Comparison of ENCODE assay signal across 26 cellular contexts in genomic region chr10:84798333-84798732, GRCh38.
"Had no signal": no experiment of that assay in that cellular context is flagged by ENCODE, and none has a peak within 500 bp of the region (broad histone marks: within the 10 kb centered on the region; RNA-seq: fewer than 3 reads in every experiment).

No MANE protein-coding gene starts in this region.

- DNase-seq: activated CD4-positive, alpha-beta T cell treated with anti-CD3 and anti-CD28 coated beads, Interleukin-2, amount 50 U/mL, for 1 hour; activated CD4-positive, CD25-positive, alpha-beta regulatory T cell; activated CD8-positive, alpha-beta memory T cell treated with anti-CD3 and anti-CD28 coated beads, Interleukin-2, amount 50 U/mL, for 4 hours; activated CD8-positive, alpha-beta T cell treated with anti-CD3 and anti-CD28 coated beads for 36 hours; activated gamma-delta T cell treated with Interleukin-2 at 50 U/mL for 16 hours; activated naive CD4-positive, alpha-beta T cell treated with anti-CD3 and anti-CD28 coated beads, Interleukin-2, amount 10 ng/mL, durations not matched to agents 7 days and 5 days; activated naive CD8-positive, alpha-beta T cell treated with anti-CD3 and anti-CD28 coated beads, Interleukin-2, amount 10 ng/mL, durations not matched to agents 7 days and 5 days; activated T-cell treated with anti-CD3 and anti-CD28 coated beads, Interleukin-2, amount 50 U/mL, for 72 hours; adrenal gland; anterior cingulate cortex; cerebellar nuclear complex; IMR-90; Kasumi-1; KBM-7; NCI-H1694; NCI-H2029; NCI-H226; NCI-H510A treated with DMSO at 0.1 percent for 48 hours; NCI-H69; RPMI8226; SJCRH30; SK-N-SH; T-helper 1 cell had no signal

- ATAC-seq: activated CD8-positive, alpha-beta T cell treated with anti-CD3 and anti-CD28 coated beads for 36 hours; activated T-cell treated with anti-CD3 and anti-CD28 coated beads, Interleukin-2, amount 50 U/mL, for 72 hours; Panc1; Right ventricle myocardium inferior had no signal

- H3K27ac ChIP-seq: adrenal gland, SJCRH30, VCaP had no signal

- H3K27me3 ChIP-seq: adrenal gland, SJCRH30 had no signal

- H3K9me2 ChIP-seq: SK-N-SH had no signal

- H3K4me3 ChIP-seq: adrenal gland, SJCRH30 had no signal

- H3K4me2 ChIP-seq: SK-N-SH had no signal

- H3K36me3 ChIP-seq: adrenal gland, SJCRH30 had no signal

- H3K4me1 ChIP-seq: adrenal gland, SJCRH30 had no signal

- H3K9me3 ChIP-seq: adrenal gland, SJCRH30 had no signal
